In genomic region chr16:22681551-22681880, GRCh38 we compare ENCODE assay signal across 29 cellular contexts.
"Had no signal": no experiment of that assay in that cellular context is flagged by ENCODE, and none has a peak within 500 bp of the region (broad histone marks: within the 10 kb centered on the region; RNA-seq: fewer than 3 reads in every experiment).

No MANE protein-coding gene starts in this region.

- H3K9me3 Mint-ChIP-seq: activated CD4-positive, alpha-beta memory T cell treated with anti-CD3 and anti-CD28 coated beads for 36 hours; activated naive CD4-positive, alpha-beta T cell treated with anti-CD3 and anti-CD28 coated beads for 36 hours; activated naive CD4-positive, alpha-beta T cell treated with anti-CD3 and anti-CD28 coated beads, Interleukin-2, amount 50 U/mL, for 72 hours; activated T-helper 1 cell treated with anti-CD3 and anti-CD28 coated beads, Interleukin-12 subunit alpha, Interleukin-12 subunit beta, Interleukin-2, Interleukin-4 antibody, amounts not matched to agents 30 ng/mL and 10 ng/mL and 1 ng/mL, durations not matched to agents 14 hours and 24 hours and 36 hours; T-helper 1 cell treated with Interleukin-12 subunit alpha and Interleukin-12 subunit beta and Interleukin-4 antibody, amounts not matched to agents 30 μg/mL and 1 μg/mL, for 36 hours; T-helper 2 cell treated with Interferon-gamma antibody and Interleukin-4, amounts not matched to agents 5 μg/mL and 100 μg/mL, for 36 hours had no signal

- H3K4me1 Mint-ChIP-seq: WTC11 had no signal

- H3K27ac Mint-ChIP-seq: activated CD4-positive, alpha-beta memory T cell treated with anti-CD3 and anti-CD28 coated beads for 36 hours; activated CD4-positive, alpha-beta T cell treated with anti-CD3 and anti-CD28 coated beads for 36 hours; activated naive CD4-positive, alpha-beta T cell treated with anti-CD3 and anti-CD28 coated beads for 36 hours; activated naive CD4-positive, alpha-beta T cell treated with anti-CD3 and anti-CD28 coated beads, Interleukin-2, amount 50 U/mL, for 72 hours; activated T-helper 1 cell treated with anti-CD3 and anti-CD28 coated beads, Interleukin-12 subunit alpha, Interleukin-12 subunit beta, Interleukin-2, Interleukin-4 antibody, amounts not matched to agents 30 ng/mL and 10 ng/mL and 1 ng/mL, durations not matched to agents 14 hours and 24 hours and 36 hours; T-helper 1 cell treated with Interleukin-12 subunit alpha and Interleukin-12 subunit beta and Interleukin-4 antibody, amounts not matched to agents 30 μg/mL and 1 μg/mL, for 36 hours; T-helper 2 cell treated with Interferon-gamma antibody and Interleukin-4, amounts not matched to agents 5 μg/mL and 100 μg/mL, for 36 hours; WTC11 had no signal

- DNase-seq: activated CD4-positive, alpha-beta memory T cell treated with anti-CD3 and anti-CD28 coated beads for 36 hours; activated CD4-positive, alpha-beta T cell treated with anti-CD3 and anti-CD28 coated beads for 36 hours; activated CD4-positive, alpha-beta T cell treated with anti-CD3 and anti-CD28 coated beads, Interleukin-2, amount 50 U/mL, for 1 hour; activated CD8-positive, alpha-beta memory T cell treated with anti-CD3 and anti-CD28 coated beads, Interleukin-2, amount 50 U/mL, for 4 hours; activated gamma-delta T cell treated with Interleukin-2 at 50 U/mL for 16 hours; activated naive CD4-positive, alpha-beta T cell treated with anti-CD3 and anti-CD28 coated beads for 36 hours; activated T-cell treated with anti-CD3 and anti-CD28 coated beads for 4 hours; activated T-cell treated with anti-CD3 and anti-CD28 coated beads, Interleukin-2, amount 50 U/mL, for 4 hours; adrenal gland; body of pancreas; Karpas-422; NCI-H1105; NCI-H1417 treated with DMSO at 0.1 percent for 48 hours; NCI-H187 treated with DMSO at 0.1 percent for 48 hours; NCI-H2081; NCI-H2171 treated with DMSO at 0.1 percent for 48 hours; NCI-H446; NCI-H510A treated with DMSO at 0.1 percent for 48 hours; NCI-H526 treated with DMSO at 0.1 percent for 48 hours; NCI-H774; SHP77; SJCRH30 had no signal

- H3K4me1 ChIP-seq: adrenal gland, body of pancreas, breast epithelium, SJCRH30 had no signal

- H3K27me3 ChIP-seq: adrenal gland, body of pancreas had no signal

- H3K36me3 Mint-ChIP-seq: activated CD4-positive, alpha-beta memory T cell treated with anti-CD3 and anti-CD28 coated beads for 36 hours; activated naive CD4-positive, alpha-beta T cell treated with anti-CD3 and anti-CD28 coated beads, Interleukin-2, amount 50 U/mL, for 72 hours had no signal

- H3K27ac ChIP-seq: adrenal gland, body of pancreas, breast epithelium, SJCRH30, SK-N-MC had no signal

- H3K4me3 Mint-ChIP-seq: activated CD4-positive, alpha-beta memory T cell treated with anti-CD3 and anti-CD28 coated beads for 36 hours; activated CD4-positive, alpha-beta T cell treated with anti-CD3 and anti-CD28 coated beads for 36 hours; activated naive CD4-positive, alpha-beta T cell treated with anti-CD3 and anti-CD28 coated beads for 36 hours; activated T-cell treated with anti-CD3 and anti-CD28 coated beads, Interleukin-2, amount 50 U/mL, for 4 hours; activated T-helper 1 cell treated with anti-CD3 and anti-CD28 coated beads, Interleukin-12 subunit alpha, Interleukin-12 subunit beta, Interleukin-2, Interleukin-4 antibody, amounts not matched to agents 30 ng/mL and 10 ng/mL and 1 ng/mL, durations not matched to agents 14 hours and 24 hours and 36 hours; T-helper 1 cell treated with Interleukin-12 subunit alpha and Interleukin-12 subunit beta and Interleukin-4 antibody, amounts not matched to agents 30 μg/mL and 1 μg/mL, for 36 hours; T-helper 2 cell treated with Interferon-gamma antibody and Interleukin-4, amounts not matched to agents 5 μg/mL and 100 μg/mL, for 36 hours; WTC11 had no signal

- H3K9me3 ChIP-seq: adrenal gland, body of pancreas, breast epithelium, SJCRH30 had no signal
